ENCODE assay signal across 8 cellular contexts in the genomic region with DNA sequence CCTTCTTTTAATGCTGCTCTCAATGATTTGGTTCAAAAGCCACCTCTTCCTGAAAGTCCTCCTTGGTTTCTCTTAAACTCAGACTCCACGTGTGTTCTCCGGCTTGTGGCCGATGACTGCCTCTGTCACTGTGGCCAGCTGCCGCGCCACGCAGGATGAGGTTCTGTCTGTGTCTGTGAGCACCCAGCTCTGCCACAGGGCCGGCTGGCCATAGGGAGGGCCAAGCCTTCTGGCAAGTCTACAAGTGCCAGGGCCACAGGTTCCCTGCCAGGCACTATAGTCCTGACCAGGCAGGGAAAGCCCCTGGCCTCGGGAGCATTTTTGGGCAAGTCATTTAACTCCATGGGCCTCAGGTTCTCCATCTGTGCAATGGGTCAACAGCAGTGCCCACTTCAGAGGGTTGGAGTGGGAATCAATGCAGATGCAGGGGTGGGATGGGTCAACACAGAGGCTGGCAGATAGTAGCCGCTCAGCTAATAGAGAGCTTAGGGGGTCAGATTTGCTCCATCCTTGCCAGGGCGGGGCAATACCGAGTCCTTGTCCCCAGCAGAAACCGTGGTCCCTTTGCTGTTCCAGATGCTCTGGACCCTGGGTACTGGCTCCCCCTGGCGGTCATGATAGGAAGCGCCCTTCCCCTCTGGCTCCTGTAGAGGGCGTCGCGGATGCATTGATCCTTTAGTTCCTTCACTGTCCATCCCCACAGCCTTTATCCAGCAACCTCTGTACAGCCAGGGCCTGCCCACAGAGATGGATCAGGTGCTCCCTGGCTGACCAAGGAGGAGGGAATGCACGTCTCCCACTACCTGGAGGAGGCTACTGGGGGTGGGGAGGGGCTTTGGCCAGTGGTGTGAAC. TPM values are rescaled to one million over a fixed set of nuclear protein-coding genes. Genes with fewer than 3 reads are reported as not detected.
DNase-seq lines count a peak whose midpoint lies in the region; ATAC-seq and TF ChIP-seq lines count a peak whose summit lies in the region.

No MANE protein-coding gene starts in this region.

- H3K36me3 ChIP-seq in KMS-11 (ENCODE audit: insufficient read depth) = no peaks in the 10 kb centered on the region
- H3K36me3 ChIP-seq in Peyer's patch = peaks cover 0 to 9% (median 0%) of the 10 kb centered on the region in 3 donors

- H3K9me3 ChIP-seq in Peyer's patch = no peaks in the 10 kb centered on the region

- H3K36me3 Mint-ChIP-seq in neural crest cell (ENCODE audit: low read depth) = peaks cover 6% of the 10 kb centered on the region

- no peaks in the 10 kb centered on the region for H3K27me3 ChIP-seq in KMS-11 (ENCODE audit: insufficient read depth, low read depth)
- no peaks in the 10 kb centered on the region for H3K27me3 ChIP-seq in Peyer's patch

- peak; percentile 69 for ATAC-seq in GM19043 (IDR thresholded peaks at IDR 0.05; ENCODE audit: low read depth, unreplicated experiment)
- ATAC-seq in stimulated activated naive CD8-positive, alpha-beta T cell treated with anti-CD3 and anti-CD28 coated beads, Interleukin-15, amount 100 ng/mL, for 72 hours = peak; percentile 68

- peaks cover 22% of the 10 kb centered on the region for H3K4me1 Mint-ChIP-seq in neural crest cell
- H3K4me1 Mint-ChIP-seq in stimulated activated naive CD8-positive, alpha-beta T cell treated with anti-CD3 and anti-CD28 coated beads, Interleukin-15, amount 100 ng/mL, for 72 hours = peaks cover 48% of the 10 kb centered on the region

- TF ChIP-seq POLR2A in Peyer's patch (IDR thresholded peaks at IDR 0.05) = peak in 1 of 2 donors; percentile 19

- H3K27me3 Mint-ChIP-seq in neural crest cell (ENCODE audit: low read depth) = no peaks in the 10 kb centered on the region
- no peaks in the 10 kb centered on the region for H3K27me3 Mint-ChIP-seq in stimulated activated naive CD8-positive, alpha-beta T cell treated with anti-CD3 and anti-CD28 coated beads, Interleukin-15, amount 100 ng/mL, for 72 hours

- H3K4me2 ChIP-seq in KMS-11 = peak overlapping the region; percentile 8; the same call in 1 of the 2 replicates

- no peak overlapping the region for H3K27ac Mint-ChIP-seq in neural crest cell (ENCODE audit: unreplicated experiment)
- H3K27ac Mint-ChIP-seq in stimulated activated naive CD8-positive, alpha-beta T cell treated with anti-CD3 and anti-CD28 coated beads, Interleukin-15, amount 100 ng/mL, for 72 hours = peak overlapping the region; percentile 66 to 81

- H3K9me3 Mint-ChIP-seq in neural crest cell = no peaks in the 10 kb centered on the region
- no peaks in the 10 kb centered on the region for H3K9me3 Mint-ChIP-seq in stimulated activated naive CD8-positive, alpha-beta T cell treated with anti-CD3 and anti-CD28 coated beads, Interleukin-15, amount 100 ng/mL, for 72 hours

- no peaks in the 10 kb centered on the region for H3K79me2 ChIP-seq in KMS-11 (ENCODE audit: insufficient read depth, low read depth)

- no peaks in the 10 kb centered on the region for H4K20me1 ChIP-seq in KMS-11 (ENCODE audit: insufficient read depth)

- H3K4me1 ChIP-seq in KMS-11 (ENCODE audit: low read depth, poor library complexity, severe bottlenecking) (peaks cover 13% of the 10 kb centered on the region), Peyer's patch (peaks cover 0 to 3% (median 1%) of the 10 kb centered on the region in 4 donors)

- TF ChIP-seq CTCF in KMS-11 (conservative IDR thresholded peaks at IDR 0.05; ENCODE audit: low read depth, low read length) (peak; percentile 99), Peyer's patch (IDR thresholded peaks at IDR 0.05) (peak; percentile 98 to 100 (median 100)), fibroblast of pulmonary artery (IDR thresholded peaks at IDR 0.05; ENCODE audit: low read length, missing control alignments) (no peak), neural crest cell (conservative IDR thresholded peaks at IDR 0.05) (peak; percentile 100)

- no peak overlapping the region; the same call in 1 of the 2 replicates for H2AFZ ChIP-seq in KMS-11 (ENCODE audit: low read depth)

- H3K4me3 Mint-ChIP-seq in neural crest cell = no peak overlapping the region
- H3K4me3 Mint-ChIP-seq in stimulated activated naive CD8-positive, alpha-beta T cell treated with anti-CD3 and anti-CD28 coated beads, Interleukin-15, amount 100 ng/mL, for 72 hours = peak overlapping the region; percentile 37

- no peak overlapping the region for H3K9ac ChIP-seq in KMS-11

- H3K27ac ChIP-seq in KMS-11 (no peak overlapping the region), Peyer's patch (peak overlapping the region in 2 of 4 donors; percentile 15 to 59)

- peak; percentile 92 for DNase-seq in AG20443 (ENCODE audit: low spot score)
- DNase-seq in Peyer's patch = peak; percentile 69 to 92 (median 87)
- DNase-seq in activated T-cell treated with anti-CD3 and anti-CD28 coated beads, Interleukin-2, amount 50 U/mL, for 48 hours = peak; percentile 96 to 97
- peak; percentile 85 for DNase-seq in fibroblast of pulmonary artery (ENCODE audit: low read depth)
- peak; percentile 95 for DNase-seq in neural crest cell (ENCODE audit: low read depth, low spot score)
- peak; percentile 89 to 91 for DNase-seq in stimulated activated naive CD8-positive, alpha-beta T cell treated with anti-CD3 and anti-CD28 coated beads, Interleukin-15, amount 100 ng/mL, for 72 hours

- H3K4me3 ChIP-seq in KMS-11 (IDR thresholded peaks at IDR 0.05; ENCODE audit: insufficient read depth, low read depth, low read length) = no peak overlapping the region
- H3K4me3 ChIP-seq in Peyer's patch = no peak overlapping the region
- H3K4me3 ChIP-seq in fibroblast of pulmonary artery (replicated peaks; ENCODE audit: low read depth, low read length) = no peak overlapping the region

RNA-seq across cellular contexts. Expression of a gene that starts 19.3 kb away (rescaled TPM):
- total RNA-seq in Peyer's patch = 1 to 10 TPM in 3 of 4 donors, under 1 TPM in 1; 0.47 to 4.1 (median 1.9) TPM
- total RNA-seq in neural crest cell = not detected in 2 replicates

RNA-seq across cellular contexts. Expression of a gene that starts 20.4 kb away (rescaled TPM):
- total RNA-seq in Peyer's patch (10 to 100 TPM; 12.8 to 50.3 (median 34.7) TPM), neural crest cell (56.6 and 58.5 TPM in 2 replicates)

RNA-seq across cellular contexts. Expression of a gene that starts 45.8 kb away (rescaled TPM):
- not detected for total RNA-seq in Peyer's patch
- 0.16 and 0.32 TPM in 2 replicates for total RNA-seq in neural crest cell
